27 cellular contexts compared by ENCODE assay signal in the genomic region with DNA sequence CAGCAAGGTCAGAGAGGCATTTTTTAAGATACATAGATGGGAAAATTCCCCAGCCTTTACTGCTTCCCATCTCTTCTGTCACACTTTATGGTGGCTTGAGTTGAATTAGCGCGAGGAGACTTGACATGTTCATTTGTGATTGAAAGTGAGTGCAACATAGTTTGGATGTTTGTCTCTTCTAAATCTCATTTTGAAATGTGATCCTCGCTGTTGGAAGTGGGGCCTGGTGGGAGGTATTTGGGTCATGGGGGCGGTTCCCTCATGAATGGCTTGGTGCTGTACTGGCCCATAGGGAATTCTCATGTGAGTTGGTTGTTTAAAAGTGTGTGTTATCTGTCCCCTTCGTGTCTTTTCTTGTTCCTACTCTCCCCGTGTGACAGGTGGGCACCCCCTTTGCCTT.
"Had no signal": no experiment of that assay in that cellular context is flagged by ENCODE, and none has a peak within 500 bp of the region (broad histone marks: within the 10 kb centered on the region; RNA-seq: fewer than 3 reads in every experiment).

No MANE protein-coding gene starts in this region.

- H3K27me3 ChIP-seq: adrenal gland, ascending aorta, brain microvascular endothelial cell, left lung, right atrium auricular region, spleen, upper lobe of left lung had no signal

- H3K4me3 ChIP-seq: adrenal gland, ascending aorta, left lung, right atrium auricular region, spleen, upper lobe of left lung had no signal

- ATAC-seq: activated T-helper 17 cell treated with anti-CD3 and anti-CD28 coated beads, Interleukin-2, amount 50 U/mL, for 72 hours; esophagus mucosa; left lung; natural killer cell treated with Interleukin-12 subunit alpha and Interleukin-12 subunit beta and Interleukin-15 and Interleukin-18, amount 100 ng/mL, for 72 hours had no signal

- H3K36me3 Mint-ChIP-seq: natural killer cell treated with Interleukin-12 subunit alpha and Interleukin-12 subunit beta and Interleukin-15 and Interleukin-18, amount 100 ng/mL, for 72 hours had no signal

- H3K4me1 ChIP-seq: adrenal gland, ascending aorta, left lung, right atrium auricular region, spleen, upper lobe of left lung had no signal

- H3K27me3 Mint-ChIP-seq: activated naive CD8-positive, alpha-beta T cell; activated T-cell treated with anti-CD3 and anti-CD28 coated beads, Interleukin-2, amount 50 U/mL, for 24 hours; activated T-helper 17 cell treated with anti-CD3 and anti-CD28 coated beads, Interleukin-2, amount 50 U/mL, for 72 hours; natural killer cell treated with Interleukin-12 subunit alpha and Interleukin-12 subunit beta and Interleukin-15 and Interleukin-18, amount 100 ng/mL, for 72 hours; progenitor cell of endocrine pancreas had no signal

- H3K9me3 Mint-ChIP-seq: activated T-cell treated with anti-CD3 and anti-CD28 coated beads, Interleukin-2, amount 50 U/mL, for 24 hours; activated T-helper 17 cell treated with anti-CD3 and anti-CD28 coated beads, Interleukin-2, amount 50 U/mL, for 72 hours; natural killer cell treated with Interleukin-12 subunit alpha and Interleukin-12 subunit beta and Interleukin-15 and Interleukin-18, amount 100 ng/mL, for 72 hours had no signal

- H3K9me3 ChIP-seq: adrenal gland, ascending aorta, left lung, right atrium auricular region, spleen, upper lobe of left lung had no signal

- H3K27ac Mint-ChIP-seq: activated naive CD8-positive, alpha-beta T cell; activated T-cell treated with anti-CD3 and anti-CD28 coated beads, Interleukin-2, amount 50 U/mL, for 24 hours; activated T-helper 17 cell treated with anti-CD3 and anti-CD28 coated beads, Interleukin-2, amount 50 U/mL, for 72 hours; natural killer cell treated with Interleukin-12 subunit alpha and Interleukin-12 subunit beta and Interleukin-15 and Interleukin-18, amount 100 ng/mL, for 72 hours; progenitor cell of endocrine pancreas had no signal

- DNase-seq: activated CD4-positive, alpha-beta T cell treated with anti-CD3 and anti-CD28 coated beads for 1 hour; activated CD4-positive, alpha-beta T cell treated with anti-CD3 and anti-CD28 coated beads, Interleukin-2, amount 50 U/mL, for 1 hour; activated naive CD4-positive, alpha-beta T cell; activated T-cell treated with anti-CD3 and anti-CD28 coated beads, Interleukin-2, amount 50 U/mL, for 24 hours; adrenal gland; brain microvascular endothelial cell; central memory CD4-positive, alpha-beta T cell; effector memory CD4-positive, alpha-beta T cell; foreskin melanocyte; hippocampal formation; kidney glomerular epithelial cell; left lung; spleen; stimulated activated CD4-positive, alpha-beta T cell treated with anti-CD3 and anti-CD28 coated beads, Interleukin-4, amount 100 ng/mL, for 1 hour; stimulated activated naive CD4-positive, alpha-beta T cell; T-helper 1 cell; upper lobe of left lung; WERI-Rb-1 had no signal

- H3K27ac ChIP-seq: adrenal gland, ascending aorta, brain microvascular endothelial cell, left lung, right atrium auricular region, spleen, upper lobe of left lung, WERI-Rb-1 had no signal

- FAIRE-seq: endothelial cell of umbilical vein, TTC549 had no signal

- H3K36me3 ChIP-seq: adrenal gland, ascending aorta, brain microvascular endothelial cell, left lung, right atrium auricular region, upper lobe of left lung had no signal

- H3K4me3 Mint-ChIP-seq: activated naive CD8-positive, alpha-beta T cell; activated T-cell treated with anti-CD3 and anti-CD28 coated beads, Interleukin-2, amount 50 U/mL, for 24 hours; activated T-helper 17 cell treated with anti-CD3 and anti-CD28 coated beads, Interleukin-2, amount 50 U/mL, for 72 hours; natural killer cell treated with Interleukin-12 subunit alpha and Interleukin-12 subunit beta and Interleukin-15 and Interleukin-18, amount 100 ng/mL, for 72 hours had no signal
